In genomic region chr2:233353769-233354499, GRCh38 we compare ENCODE assay signal across 8 cellular contexts. TPM values are rescaled to one million over a fixed set of nuclear protein-coding genes. Genes with fewer than 3 reads are reported as not detected.
DNase-seq lines count a peak whose midpoint lies in the region; ATAC-seq, FAIRE-seq and TF ChIP-seq lines count a peak whose summit lies in the region.

A gene with protein sequence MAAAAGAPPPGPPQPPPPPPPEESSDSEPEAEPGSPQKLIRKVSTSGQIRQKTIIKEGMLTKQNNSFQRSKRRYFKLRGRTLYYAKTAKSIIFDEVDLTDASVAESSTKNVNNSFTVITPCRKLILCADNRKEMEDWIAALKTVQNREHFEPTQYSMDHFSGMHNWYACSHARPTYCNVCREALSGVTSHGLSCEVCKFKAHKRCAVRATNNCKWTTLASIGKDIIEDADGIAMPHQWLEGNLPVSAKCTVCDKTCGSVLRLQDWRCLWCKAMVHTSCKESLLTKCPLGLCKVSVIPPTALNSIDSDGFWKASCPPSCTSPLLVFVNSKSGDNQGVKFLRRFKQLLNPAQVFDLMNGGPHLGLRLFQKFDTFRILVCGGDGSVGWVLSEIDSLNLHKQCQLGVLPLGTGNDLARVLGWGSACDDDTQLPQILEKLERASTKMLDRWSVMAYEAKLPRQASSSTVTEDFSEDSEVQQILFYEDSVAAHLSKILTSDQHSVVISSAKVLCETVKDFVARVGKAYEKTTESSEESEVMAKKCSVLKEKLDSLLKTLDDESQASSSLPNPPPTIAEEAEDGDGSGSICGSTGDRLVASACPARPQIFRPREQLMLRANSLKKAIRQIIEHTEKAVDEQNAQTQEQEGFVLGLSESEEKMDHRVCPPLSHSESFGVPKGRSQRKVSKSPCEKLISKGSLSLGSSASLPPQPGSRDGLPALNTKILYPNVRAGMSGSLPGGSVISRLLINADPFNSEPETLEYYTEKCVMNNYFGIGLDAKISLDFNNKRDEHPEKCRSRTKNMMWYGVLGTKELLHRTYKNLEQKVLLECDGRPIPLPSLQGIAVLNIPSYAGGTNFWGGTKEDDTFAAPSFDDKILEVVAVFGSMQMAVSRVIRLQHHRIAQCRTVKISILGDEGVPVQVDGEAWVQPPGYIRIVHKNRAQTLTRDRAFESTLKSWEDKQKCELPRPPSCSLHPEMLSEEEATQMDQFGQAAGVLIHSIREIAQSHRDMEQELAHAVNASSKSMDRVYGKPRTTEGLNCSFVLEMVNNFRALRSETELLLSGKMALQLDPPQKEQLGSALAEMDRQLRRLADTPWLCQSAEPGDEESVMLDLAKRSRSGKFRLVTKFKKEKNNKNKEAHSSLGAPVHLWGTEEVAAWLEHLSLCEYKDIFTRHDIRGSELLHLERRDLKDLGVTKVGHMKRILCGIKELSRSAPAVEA (plus strand): TSS chr2:233354494. CDS start chr2:233354519, 25 bp downstream.

- 0 out of 2 replicates have a peak within 1 kb of the TSS, but pooled peaks have one; percentile 26 for H2BK5ac ChIP-seq in H1 (ENCODE audit: low read depth, low read length)

- peak within 1 kb of the TSS; percentile 99 for H2AFZ ChIP-seq in H1 (ENCODE audit: low read length)

- no peak within 1 kb of the TSS for H2BK15ac ChIP-seq in H1 (ENCODE audit: low read length)

- H4K8ac ChIP-seq in H1 (ENCODE audit: extremely low read depth, insufficient read depth, low read length) = peak within 1 kb of the TSS; percentile 40; the same call in 1 of the 2 replicates

- WGBS in A549 (ENCODE audit: missing lambda C conversion rate) = 16% methylated on average over 27 of the region's 56 CpGs
- WGBS in H1 (ENCODE audit: extremely low coverage in 1 of 2, insufficient coverage in 1 of 2, insufficient read length in 1 of 2, insufficient replicate concordance in 2 of 2, low coverage in 1 of 2, low lambda C conversion rate in 2 of 2, missing lambda C conversion rate in 1 of 2), 2 experiments = 14% methylated on average over 22 of the region's 56 CpGs; no CpG with 5 or more reads in 1 of the 2 experiments

- TF ChIP-seq POLR2A in A549 (IDR thresholded peaks at IDR 0.05; ENCODE audit: low read length) = no peak
- no peak for TF ChIP-seq POLR2A in H1 (IDR thresholded peaks at IDR 0.05; ENCODE audit: control extremely low read depth in 1 of 2, low read depth in 2 of 2, low read length in 2 of 2)

- peaks cover 76% of the 10 kb centered on the region for H3K4me1 ChIP-seq in A549
- peaks cover 0 to 5% (median 4%) of the 10 kb centered on the region in 4 experiments; a peak in 4 of 7 replicates for H3K4me1 ChIP-seq in H1 (replicated peaks in 1 of 4; ENCODE audit: control insufficient read depth in 3 of 4, insufficient read depth in 4 of 4, low read length in 3 of 4)

- peak within 1 kb of the TSS; percentile 26; the same call in 1 of the 2 replicates for H2AK5ac ChIP-seq in H1 (ENCODE audit: low read depth, low read length)

- H3K4ac ChIP-seq in H1 (replicated peaks; ENCODE audit: insufficient read length, low read depth, low read length) = peak within 1 kb of the TSS; percentile 3

- POLR2A ChIA-PET in A549 (lab: Yijun Ruan, JAX) = no interaction called here
- POLR2A ChIA-PET in activated CD8-positive, alpha-beta memory T cell treated with anti-CD3 and anti-CD28 coated beads for 36 hours (lab: Charles Lee) = no interaction called here
- POLR2A ChIA-PET in H1 (lab: Charles Lee; ENCODE audit: partially characterized antibody) = no interaction called here

- no peaks in the 10 kb centered on the region for H3K36me3 ChIP-seq in H1 (ENCODE audit: control insufficient read depth in 2 of 4, insufficient read depth in 4 of 4, low read length in 3 of 4)

- no peak within 1 kb of the TSS for H3K14ac ChIP-seq in H1 (ENCODE audit: insufficient read length)

- TF ChIP-seq RAD21 in A549 (conservative IDR thresholded peaks at IDR 0.05 in 1 of 2, IDR thresholded peaks at IDR 0.05 in 1 of 2) (no peak; a peak in 1 of 5 replicates), H1 (IDR thresholded peaks at IDR 0.05 in 1 of 2, conservative IDR thresholded peaks at IDR 0.05 in 1 of 2; ENCODE audit: low read depth in 2 of 2, low read length in 2 of 2) (no peak)

- TF ChIP-seq EP300 in A549 (IDR thresholded peaks at IDR 0.05) (no peak), H1 (IDR thresholded peaks at IDR 0.05; ENCODE audit: borderline replicate concordance in 1 of 2, low read depth in 2 of 2, low read length in 2 of 2) (no peak)

- H2BK20ac ChIP-seq in H1 (ENCODE audit: low read length) = no peak within 1 kb of the TSS

- CTCF ChIA-PET in A549 (lab: Yijun Ruan, JAX) = interaction anchor here (0.6 to 1.7 kb wide), 25 partner anchors 9 to 479 kb away, joined by 3 to 8 read pairs (median 3); partner anchors contain the start of gene ATG16L1
- CTCF ChIA-PET in activated CD8-positive, alpha-beta memory T cell treated with anti-CD3 and anti-CD28 coated beads for 36 hours (lab: Charles Lee) = interaction anchor here (0.6 to 1.8 kb wide), 11 partner anchors 10 to 90 kb away, joined by 3 to 7 read pairs (median 3); no protein-coding TSS in a partner anchor
- CTCF ChIA-PET in H1 (lab: Charles Lee; ENCODE audit: partially characterized antibody) = interaction anchor here (0.7 to 1.9 kb wide), 13 partner anchors 9 to 90 kb away, joined by 3 to 8 read pairs (median 4); no protein-coding TSS in a partner anchor

- H3K4me2 ChIP-seq in A549 (peak within 1 kb of the TSS; percentile 94), H1 (ENCODE audit: insufficient read depth in 1 of 2, low read depth in 2 of 2, low read length in 2 of 2) (peak within 1 kb of the TSS; percentile 83 to 98)

- peak within 1 kb of the TSS; percentile 6; the same call in 1 of the 2 replicates for H2BK12ac ChIP-seq in H1 (ENCODE audit: low read depth, low read length)

- H2BK120ac ChIP-seq in H1 (replicated peaks; ENCODE audit: low read depth, low read length) = peak within 1 kb of the TSS; percentile 87

- peaks cover 8 to 14% of the 10 kb centered on the region in 2 experiments for H4K20me1 ChIP-seq in H1 (replicated peaks in 1 of 2; ENCODE audit: control insufficient read depth in 1 of 2, insufficient read depth in 2 of 2, low read length in 2 of 2)

- peak within 1 kb of the TSS; percentile 39 to 90 (median 54); a peak in 5 of 7 replicates for H3K9ac ChIP-seq in H1 (replicated peaks in 1 of 4; ENCODE audit: extremely low read depth in 1 of 4, low read depth in 3 of 4, low read length in 3 of 4)

- peaks cover 0 to 23% of the 10 kb centered on the region in 2 experiments; a peak in 2 of 4 replicates for H3K79me2 ChIP-seq in H1 (ENCODE audit: control insufficient read depth in 1 of 2, insufficient read depth in 2 of 2, low read length in 2 of 2)

- peak within 1 kb of the TSS; percentile 48 for H4K5ac ChIP-seq in H1 (ENCODE audit: insufficient read length, low read depth, low read length)

- DNase-seq in A549 (ENCODE audit: low read depth in 1 of 2, low spot score in 1 of 2) (peak; percentile 45 to 46), NCI-H69 (lab: John Stamatoyannopoulos, UW) (peak; percentile 67), H1 (ENCODE audit: low read depth in 1 of 2, low spot score in 2 of 2) (peak in 1 of 2 experiments; percentile 84), midbrain (lab: John Stamatoyannopoulos, UW) (peak; percentile 57)
- DNase-seq in stimulated activated CD8-positive, alpha-beta memory T cell treated with anti-CD3 and anti-CD28 coated beads, Interleukin-4, amount 100 ng/mL, for 1 hour (ENCODE audit: low read depth in 2 of 2, low spot score in 1 of 2) = peak; percentile 46 to 62

- H3K56ac ChIP-seq in H1 (replicated peaks; ENCODE audit: insufficient read length, low read depth, low read length) = no peak within 1 kb of the TSS

- H3K9me3 ChIP-seq in A549 (no peaks in the 10 kb centered on the region), H1 (ENCODE audit: insufficient read depth in 2 of 2, low read depth in 1 of 2, low read length in 1 of 2) (peaks cover 0 to 7% of the 10 kb centered on the region in 2 experiments; a peak in 1 of 4 replicates)

- peak within 1 kb of the TSS; percentile 91 to 97 for H3K27ac ChIP-seq in A549
- no peak within 1 kb of the TSS; the same call in 1 of the 2 replicates for H3K27ac ChIP-seq in H1 (ENCODE audit: low read depth, low read length)

- peak within 1 kb of the TSS; percentile 12 for H4K91ac ChIP-seq in H1 (replicated peaks; ENCODE audit: insufficient read length, low read length)

- H3K23ac ChIP-seq in H1 (ENCODE audit: insufficient read length) = no peak within 1 kb of the TSS

- H3K23me2 ChIP-seq in H1 (ENCODE audit: low read depth, low read length) = peaks cover 11% of the 10 kb centered on the region

- H3K4me3 ChIP-seq in A549 = peak within 1 kb of the TSS; percentile 74
- H3K4me3 ChIP-seq in H1 (ENCODE audit: extremely low read depth in 1 of 4, insufficient read depth in 2 of 4, low read depth in 3 of 4, low read length in 4 of 4) = peak within 1 kb of the TSS; percentile 53 to 90 (median 72)

- TF ChIP-seq CTCF in A549 (IDR thresholded peaks at IDR 0.05) = peak; percentile 75
- TF ChIP-seq CTCF in H1 (IDR thresholded peaks at IDR 0.05; ENCODE audit: control extremely low read depth in 1 of 3, insufficient read depth in 1 of 3, low read depth in 1 of 3, low read length in 3 of 3) = peak in 2 of 3 experiments; percentile 9 to 61; a peak in 1 of 4 replicates

- FAIRE-seq in A549 (lab: Jason Lieb, UNC) = no peak
- no peak for FAIRE-seq in H1 (lab: Jason Lieb, UNC)

- peaks cover 3% of the 10 kb centered on the region; the same call in 1 of the 2 replicates for H3K79me1 ChIP-seq in H1 (ENCODE audit: low read depth, low read length)

- ATAC-seq in A549 (peak; percentile 52 to 56), GM18502 (IDR thresholded peaks at IDR 0.05; ENCODE audit: poor library complexity, unreplicated experiment) (peak; percentile 51), HG03039 (IDR thresholded peaks at IDR 0.05; ENCODE audit: unreplicated experiment) (peak; percentile 43)

- H3K18ac ChIP-seq in H1 (ENCODE audit: extremely low read depth, low read length) = peak within 1 kb of the TSS; percentile 71; the same call in 1 of the 2 replicates

- peaks cover 0 to 28% (median 15%) of the 10 kb centered on the region in 4 experiments; a peak in 5 of 7 replicates for H3K27me3 ChIP-seq in H1 (replicated peaks in 1 of 4; ENCODE audit: control insufficient read depth in 3 of 4, extremely low read depth in 1 of 4, insufficient read depth in 3 of 4, low read length in 3 of 4)

RNA-seq across cellular contexts. Expression of the gene that starts here (rescaled TPM):
- polyA plus RNA-seq in A549 (2011; rRNA removed) (68.8 and 79.0 TPM in 2 replicates), A549 (2017; fragmentation: RNase III; extraction: RNeasy Plus Mini Kit Qiagen cat#74134 plus additional on column Dnase treatment) (98.1 to 99.6 TPM (median 99.1 TPM) in 3 replicates), H1 (2011; rRNA removed) (7.7 and 16.6 TPM in 2 replicates)
- 74.5 and 83.0 TPM in 2 replicates for polyA plus RNA-seq in A549 (2012; cell fraction: cytosol; rRNA removed)
- polyA plus RNA-seq in A549 (2012; cell fraction: nucleus; rRNA removed) = 371 and 389 TPM in 2 replicates
- polyA minus RNA-seq in A549 (2011; rRNA and poly(A)+ RNA removed) = 118 and 170 TPM in 2 replicates
- 10 to 100 TPM; 49.5 to 58.8 TPM for total RNA-seq in activated CD8-positive, alpha-beta memory T cell treated with anti-CD3 and anti-CD28 coated beads for 36 hours
- total RNA-seq in H1 (2021; fragmentation: NEBNext Ultra II Directional; extraction: Animal tissue kit (Norgen Biotek cat#: 25700)) = 30.9 and 31.3 TPM in 2 replicates
- 13.0 TPM for polyA plus RNA-seq in H1 (2011; cell fraction: cytosol; rRNA removed)
- 71.8 TPM for polyA plus RNA-seq in H1 (2011; cell fraction: nucleus; rRNA removed)
- 11.2 to 22.9 TPM (median 14.6 TPM) in 4 replicates for polyA plus RNA-seq in H1 (2012, experiment 1 of 2)
- 9.4 TPM for polyA plus RNA-seq in H1 (2012, experiment 2 of 2)
- 8.8 TPM for polyA plus RNA-seq in H1 (2013, experiment 1 of 2)
- 8.9 TPM for polyA plus RNA-seq in H1 (2013, experiment 2 of 2)
- 33.2 and 44.4 TPM in 2 replicates for polyA minus RNA-seq in H1 (2011; rRNA and poly(A)+ RNA removed)
- polyA minus RNA-seq in H1 (2011; cell fraction: cytosol; rRNA and poly(A)+ RNA removed) = 13.4 TPM
- polyA minus RNA-seq in H1 (2011; cell fraction: nucleus; rRNA and poly(A)+ RNA removed) = 21.6 TPM

Comparison
In these comparisons a context has a peak if more than half of its experiments do, and no peak if none do; other contexts are left out.
1. Of the 18 proteins assayed by ChIP-seq in both H1 and A549: peak only in H1: none; only in A549: E2F6; in both: CTCF and MAX; in neither: 14; mixed calls (peak in some experiments, not most) for 1.